9 cellular contexts compared by ENCODE assay signal in genomic region chr2:197209742-197210408, GRCh38.
A peak's percentile ranks its signal among the peaks of the same experiment; 100 is the strongest.
DNase-seq lines count a peak whose midpoint lies in the region; ATAC-seq and TF ChIP-seq lines count a peak whose summit lies in the region.
"Had no signal": no experiment of that assay in that cellular context is flagged by ENCODE, and none has a peak within 500 bp of the region (broad histone marks: within the 10 kb centered on the region; RNA-seq: fewer than 3 reads in every experiment).

No MANE protein-coding gene starts in this region.

- no peak for TF ChIP-seq POLR2A in sigmoid colon (IDR thresholded peaks at IDR 0.05)

- TF ChIP-seq CTCF in nephron progenitor cell (IDR thresholded peaks at IDR 0.05) (no peak), sigmoid colon (IDR thresholded peaks at IDR 0.05) (no peak), foreskin fibroblast (IDR thresholded peaks at IDR 0.05; ENCODE audit: low read depth, low read length) (no peak)

- peaks cover 0 to 62% (median 35%) of the 10 kb centered on the region in 4 donors for H3K4me1 ChIP-seq in sigmoid colon

- no peaks in the 10 kb centered on the region for H3K9me3 Mint-ChIP-seq in activated T-helper 1 cell treated with anti-CD3 and anti-CD28 coated beads, Interleukin-12 subunit alpha, Interleukin-12 subunit beta, Interleukin-2, Interleukin-4 antibody, amounts not matched to agents 30 ng/mL and 10 ng/mL and 1 ng/mL, durations not matched to agents 14 hours and 24 hours and 36 hours
- no peaks in the 10 kb centered on the region for H3K9me3 Mint-ChIP-seq in nephron progenitor cell

- intact Hi-C loops in activated T-helper 1 cell treated with anti-CD3 and anti-CD28 coated beads, Interleukin-12 subunit alpha, Interleukin-12 subunit beta, Interleukin-2, Interleukin-4 antibody, amounts not matched to agents 30 ng/mL and 10 ng/mL and 1 ng/mL, durations not matched to agents 14 hours and 24 hours and 36 hours (cut with micrococcal nuclease) = loop anchor here (1.0 to 2.0 kb wide), 5 partner anchors 7 to 98 kb away; no protein-coding TSS in a partner anchor
- intact Hi-C loops in sigmoid colon (cut with DNase I) = loop anchor here (5.0 kb wide), 1 partner anchor 37 kb away; no protein-coding TSS in a partner anchor

- H3K27ac Mint-ChIP-seq in activated T-helper 1 cell treated with anti-CD3 and anti-CD28 coated beads, Interleukin-12 subunit alpha, Interleukin-12 subunit beta, Interleukin-2, Interleukin-4 antibody, amounts not matched to agents 30 ng/mL and 10 ng/mL and 1 ng/mL, durations not matched to agents 14 hours and 24 hours and 36 hours = peak overlapping the region; percentile 97
- H3K27ac Mint-ChIP-seq in nephron progenitor cell = peak overlapping the region; percentile 66

- H3K27me3 ChIP-seq in sigmoid colon = no peaks in the 10 kb centered on the region
- H3K27me3 ChIP-seq: right lobe of liver had no signal

- H3K9me3 ChIP-seq in sigmoid colon = no peaks in the 10 kb centered on the region
- H3K9me3 ChIP-seq: right lobe of liver had no signal

- no peak for TF ChIP-seq EP300 in sigmoid colon (IDR thresholded peaks at IDR 0.05)

- H3K4me1 Mint-ChIP-seq in activated T-helper 1 cell treated with anti-CD3 and anti-CD28 coated beads, Interleukin-12 subunit alpha, Interleukin-12 subunit beta, Interleukin-2, Interleukin-4 antibody, amounts not matched to agents 30 ng/mL and 10 ng/mL and 1 ng/mL, durations not matched to agents 14 hours and 24 hours and 36 hours (ENCODE audit: low read depth) = peaks cover 95% of the 10 kb centered on the region
- peaks cover 20% of the 10 kb centered on the region for H3K4me1 Mint-ChIP-seq in nephron progenitor cell

- no peaks in the 10 kb centered on the region for H3K27me3 Mint-ChIP-seq in activated T-helper 1 cell treated with anti-CD3 and anti-CD28 coated beads, Interleukin-12 subunit alpha, Interleukin-12 subunit beta, Interleukin-2, Interleukin-4 antibody, amounts not matched to agents 30 ng/mL and 10 ng/mL and 1 ng/mL, durations not matched to agents 14 hours and 24 hours and 36 hours (ENCODE audit: insufficient read depth)
- peaks cover 6% of the 10 kb centered on the region for H3K27me3 Mint-ChIP-seq in nephron progenitor cell (ENCODE audit: low read depth, poor library complexity)

- ATAC-seq in HG03571 (IDR thresholded peaks at IDR 0.05; ENCODE audit: unreplicated experiment) = peak; percentile 36

- H3K4me3 ChIP-seq in sigmoid colon = no peak overlapping the region
- H3K4me3 ChIP-seq in foreskin fibroblast (ENCODE audit: low read depth in 1 of 2, low read length in 2 of 2) = no peak overlapping the region
- H3K4me3 ChIP-seq: right lobe of liver had no signal

- WGBS in sigmoid colon, 2 donors = 47 to 61% methylated on average over 6 of the region's 6 CpGs

- peak overlapping the region; percentile 69 for H3K4me3 Mint-ChIP-seq in activated T-helper 1 cell treated with anti-CD3 and anti-CD28 coated beads, Interleukin-12 subunit alpha, Interleukin-12 subunit beta, Interleukin-2, Interleukin-4 antibody, amounts not matched to agents 30 ng/mL and 10 ng/mL and 1 ng/mL, durations not matched to agents 14 hours and 24 hours and 36 hours
- no peak overlapping the region for H3K4me3 Mint-ChIP-seq in nephron progenitor cell

- no peak overlapping the region for H3K27ac ChIP-seq in sigmoid colon
- H3K27ac ChIP-seq: right lobe of liver had no signal

- peaks cover 8% of the 10 kb centered on the region for H3K36me3 Mint-ChIP-seq in activated T-helper 1 cell treated with anti-CD3 and anti-CD28 coated beads, Interleukin-12 subunit alpha, Interleukin-12 subunit beta, Interleukin-2, Interleukin-4 antibody, amounts not matched to agents 30 ng/mL and 10 ng/mL and 1 ng/mL, durations not matched to agents 14 hours and 24 hours and 36 hours (ENCODE audit: low read depth)
- H3K36me3 Mint-ChIP-seq in nephron progenitor cell (ENCODE audit: low read depth) = no peaks in the 10 kb centered on the region

- DNase-seq in activated T-cell treated with anti-CD3 and anti-CD28 coated beads for 24 hours (ENCODE audit: low read depth) (peak; percentile 51), activated T-cell treated with anti-CD3 and anti-CD28 coated beads for 4 hours (no peak), nephron progenitor cell (no peak), sigmoid colon (no peak), EL (no peak), foreskin fibroblast (no peak)
- peak; percentile 53 for DNase-seq in activated T-helper 1 cell treated with anti-CD3 and anti-CD28 coated beads, Interleukin-12 subunit alpha, Interleukin-12 subunit beta, Interleukin-2, Interleukin-4 antibody, amounts not matched to agents 30 ng/mL and 10 ng/mL and 1 ng/mL, durations not matched to agents 14 hours and 24 hours and 36 hours (ENCODE audit: low spot score)
- DNase-seq: right lobe of liver had no signal

- no peaks in the 10 kb centered on the region for H3K36me3 ChIP-seq in sigmoid colon
- H3K36me3 ChIP-seq: right lobe of liver had no signal

Comparison
In these comparisons a context has a peak if more than half of its experiments do, and no peak if none do; other contexts are left out.
1. DNase-seq: peak in activated T-cell treated with anti-CD3 and anti-CD28 coated beads for 24 hours (single experiment) and activated T-helper 1 cell treated with anti-CD3 and anti-CD28 coated beads, Interleukin-12 subunit alpha, Interleukin-12 subunit beta, Interleukin-2, Interleukin-4 antibody, amounts not matched to agents 30 ng/mL and 10 ng/mL and 1 ng/mL, durations not matched to agents 14 hours and 24 hours and 36 hours (single experiment); none in activated T-cell treated with anti-CD3 and anti-CD28 coated beads for 4 hours (single experiment), nephron progenitor cell (single experiment), sigmoid colon (single experiment), EL (single experiment) and foreskin fibroblast (0 of 2).